ENCODE assay signal across 9 cellular contexts in the genomic region with DNA sequence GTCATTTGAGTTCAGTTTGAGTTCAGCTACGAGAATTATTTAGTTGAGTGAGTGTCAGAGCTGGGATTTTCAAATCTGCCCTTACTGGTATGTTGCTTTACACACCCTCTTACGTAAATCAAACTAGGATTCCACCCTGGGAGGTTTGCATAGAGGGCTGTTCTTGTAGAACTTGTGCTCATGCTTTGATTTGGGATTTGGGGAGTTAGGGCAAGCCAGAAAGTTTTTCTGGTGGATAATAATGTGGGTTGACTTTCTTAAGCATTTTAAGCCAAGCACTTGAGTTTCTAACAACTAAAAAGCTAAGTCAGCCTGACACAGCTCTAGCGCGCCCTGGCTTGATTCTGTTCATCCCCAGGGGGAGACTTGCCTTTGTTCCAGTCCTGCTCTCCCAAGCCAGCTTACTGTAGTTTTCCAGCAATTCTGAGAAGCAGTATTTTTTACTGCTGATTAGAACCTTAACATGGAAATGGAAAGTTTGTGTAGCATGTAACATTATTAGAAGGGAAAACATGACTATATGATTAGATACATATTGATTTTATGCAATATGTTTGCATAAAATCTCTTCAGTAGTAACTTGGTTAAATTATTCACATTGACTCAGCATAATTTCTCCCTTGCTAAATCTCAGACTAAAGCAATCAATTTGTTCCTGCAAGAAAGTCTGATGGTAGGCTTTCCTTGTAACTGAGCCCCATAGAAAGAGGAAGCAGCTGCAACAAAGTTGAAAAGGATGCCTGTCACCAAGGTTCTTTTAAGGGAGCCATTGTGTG. TPM values are rescaled to one million over a fixed set of nuclear protein-coding genes. Genes with fewer than 3 reads are reported as not detected.
A peak's percentile ranks its signal among the peaks of the same experiment; 100 is the strongest.
DNase-seq lines count a peak whose midpoint lies in the region; ATAC-seq and TF ChIP-seq lines count a peak whose summit lies in the region.
"Had no signal": no experiment of that assay in that cellular context is flagged by ENCODE, and none has a peak within 500 bp of the region (broad histone marks: within the 10 kb centered on the region; RNA-seq: fewer than 3 reads in every experiment).

No MANE protein-coding gene starts in this region.

- peaks cover 12% of the 10 kb centered on the region for H3K4me1 ChIP-seq in HUES48 (ENCODE audit: control insufficient read depth, insufficient read depth, low read length)
- peaks cover 0 to 18% (median 16%) of the 10 kb centered on the region in 4 donors for H3K4me1 ChIP-seq in sigmoid colon

- H3K27me3 ChIP-seq in HUES48 (ENCODE audit: control insufficient read depth, insufficient read depth, low read length) (no peaks in the 10 kb centered on the region), sigmoid colon (no peaks in the 10 kb centered on the region)

- H3K36me3 ChIP-seq in HUES48 (ENCODE audit: control insufficient read depth, insufficient read depth, low read length) (peaks cover 4% of the 10 kb centered on the region; the same call in 1 of the 2 replicates), sigmoid colon (no peaks in the 10 kb centered on the region)

- TF ChIP-seq EP300 in sigmoid colon (IDR thresholded peaks at IDR 0.05) = no peak

- CTCF ChIA-PET in WTC11 (lab: Charles Lee) = interaction anchor here (0.6 to 1.8 kb wide), 8 partner anchors 10 to 693 kb away, joined by 3 to 8 read pairs (median 4); a partner anchor contains a TSS

- peaks cover 12% of the 10 kb centered on the region for H3K36me3 Mint-ChIP-seq in WTC11

- 46 to 48% methylated on average over 4 of the region's 4 CpGs for WGBS in sigmoid colon, 2 donors

- H3K4me3 ChIP-seq in HUES48 (ENCODE audit: low read depth, low read length) = no peak overlapping the region
- peak overlapping the region in 1 of 4 donors; percentile 7 for H3K4me3 ChIP-seq in sigmoid colon

- POLR2A ChIA-PET in WTC11 (lab: Charles Lee) = interaction anchor here (0.5 to 0.9 kb wide), 3 partner anchors 195 to 686 kb away, joined by 3 to 8 read pairs (median 4); no protein-coding TSS in a partner anchor

- H3K9ac ChIP-seq in HUES48 (ENCODE audit: low read depth, low read length) = peak overlapping the region; percentile 9; the same call in 1 of the 2 replicates

- intact Hi-C loops in left ventricle myocardium superior (cut with micrococcal nuclease) = no loop called here
- intact Hi-C loops in sigmoid colon (cut with DNase I) = no loop called here

- DNase-seq in AG08395 (ENCODE audit: low spot score) (peak; percentile 46), WTC11 (ENCODE audit: low spot score) (no peak), left ventricle myocardium superior (peak; percentile 49), sigmoid colon (peak; percentile 67), NCI-H345 treated with DMSO at 0.1 percent for 48 hours (lab: John Stamatoyannopoulos, UW; ENCODE audit: unreplicated experiment) (no peak)

- TF ChIP-seq CTCF in WTC11 (IDR thresholded peaks at IDR 0.05) (no peak), sigmoid colon (IDR thresholded peaks at IDR 0.05) (no peak)

- peak overlapping the region; percentile 84 for H3K27ac Mint-ChIP-seq in WTC11

- H3K27ac ChIP-seq in HUES48 (ENCODE audit: low read depth, low read length) = peak overlapping the region; percentile 85
- H3K27ac ChIP-seq in sigmoid colon = peak overlapping the region; percentile 60 to 80 (median 68)

- no peaks in the 10 kb centered on the region for H3K27me3 Mint-ChIP-seq in WTC11 (ENCODE audit: low read depth)
- H3K27me3 Mint-ChIP-seq: central memory CD8-positive, alpha-beta T cell had no signal

- ATAC-seq in WTC11 (peak; percentile 65), left ventricle myocardium superior (peak; percentile 88), GM21447 (IDR thresholded peaks at IDR 0.05; ENCODE audit: unreplicated experiment) (no peak), HG03342 (IDR thresholded peaks at IDR 0.05; ENCODE audit: unreplicated experiment) (no peak)

- TF ChIP-seq POLR2A in sigmoid colon (IDR thresholded peaks at IDR 0.05) = no peak

- H3K4me1 Mint-ChIP-seq in WTC11 = peaks cover 10% of the 10 kb centered on the region
- H3K4me1 Mint-ChIP-seq: central memory CD8-positive, alpha-beta T cell had no signal

- no peak overlapping the region for H3K4me3 Mint-ChIP-seq in WTC11
- H3K4me3 Mint-ChIP-seq: central memory CD8-positive, alpha-beta T cell had no signal

- H3K9me3 ChIP-seq in HUES48 (ENCODE audit: control insufficient read depth, insufficient read depth, low read length) (no peaks in the 10 kb centered on the region), sigmoid colon (no peaks in the 10 kb centered on the region)

- no peaks in the 10 kb centered on the region for H3K9me3 Mint-ChIP-seq in WTC11
- H3K9me3 Mint-ChIP-seq: central memory CD8-positive, alpha-beta T cell had no signal

TF ChIP-seq in WTC11, 78 proteins besides CTCF, POLR2A, EP300 and RAD21 (continues in another document):
- TF ChIP-seq TP53 (CRISPR knock-in tag; IDR thresholded peaks at IDR 0.05) (no peak), EMX1 (CRISPR knock-in tag; IDR thresholded peaks at IDR 0.05) (no peak), SMAD4 (CRISPR knock-in tag; IDR thresholded peaks at IDR 0.05) (no peak), NFYB (CRISPR knock-in tag; conservative IDR thresholded peaks at IDR 0.05; ENCODE audit: low read depth) (no peak)
- TF ChIP-seq, protein P1, sequence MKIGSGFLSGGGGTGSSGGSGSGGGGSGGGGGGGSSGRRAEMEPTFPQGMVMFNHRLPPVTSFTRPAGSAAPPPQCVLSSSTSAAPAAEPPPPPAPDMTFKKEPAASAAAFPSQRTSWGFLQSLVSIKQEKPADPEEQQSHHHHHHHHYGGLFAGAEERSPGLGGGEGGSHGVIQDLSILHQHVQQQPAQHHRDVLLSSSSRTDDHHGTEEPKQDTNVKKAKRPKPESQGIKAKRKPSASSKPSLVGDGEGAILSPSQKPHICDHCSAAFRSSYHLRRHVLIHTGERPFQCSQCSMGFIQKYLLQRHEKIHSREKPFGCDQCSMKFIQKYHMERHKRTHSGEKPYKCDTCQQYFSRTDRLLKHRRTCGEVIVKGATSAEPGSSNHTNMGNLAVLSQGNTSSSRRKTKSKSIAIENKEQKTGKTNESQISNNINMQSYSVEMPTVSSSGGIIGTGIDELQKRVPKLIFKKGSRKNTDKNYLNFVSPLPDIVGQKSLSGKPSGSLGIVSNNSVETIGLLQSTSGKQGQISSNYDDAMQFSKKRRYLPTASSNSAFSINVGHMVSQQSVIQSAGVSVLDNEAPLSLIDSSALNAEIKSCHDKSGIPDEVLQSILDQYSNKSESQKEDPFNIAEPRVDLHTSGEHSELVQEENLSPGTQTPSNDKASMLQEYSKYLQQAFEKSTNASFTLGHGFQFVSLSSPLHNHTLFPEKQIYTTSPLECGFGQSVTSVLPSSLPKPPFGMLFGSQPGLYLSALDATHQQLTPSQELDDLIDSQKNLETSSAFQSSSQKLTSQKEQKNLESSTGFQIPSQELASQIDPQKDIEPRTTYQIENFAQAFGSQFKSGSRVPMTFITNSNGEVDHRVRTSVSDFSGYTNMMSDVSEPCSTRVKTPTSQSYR (CRISPR knock-in tag; IDR thresholded peaks at IDR 0.05) = no peak
- TF ChIP-seq, protein P2, sequence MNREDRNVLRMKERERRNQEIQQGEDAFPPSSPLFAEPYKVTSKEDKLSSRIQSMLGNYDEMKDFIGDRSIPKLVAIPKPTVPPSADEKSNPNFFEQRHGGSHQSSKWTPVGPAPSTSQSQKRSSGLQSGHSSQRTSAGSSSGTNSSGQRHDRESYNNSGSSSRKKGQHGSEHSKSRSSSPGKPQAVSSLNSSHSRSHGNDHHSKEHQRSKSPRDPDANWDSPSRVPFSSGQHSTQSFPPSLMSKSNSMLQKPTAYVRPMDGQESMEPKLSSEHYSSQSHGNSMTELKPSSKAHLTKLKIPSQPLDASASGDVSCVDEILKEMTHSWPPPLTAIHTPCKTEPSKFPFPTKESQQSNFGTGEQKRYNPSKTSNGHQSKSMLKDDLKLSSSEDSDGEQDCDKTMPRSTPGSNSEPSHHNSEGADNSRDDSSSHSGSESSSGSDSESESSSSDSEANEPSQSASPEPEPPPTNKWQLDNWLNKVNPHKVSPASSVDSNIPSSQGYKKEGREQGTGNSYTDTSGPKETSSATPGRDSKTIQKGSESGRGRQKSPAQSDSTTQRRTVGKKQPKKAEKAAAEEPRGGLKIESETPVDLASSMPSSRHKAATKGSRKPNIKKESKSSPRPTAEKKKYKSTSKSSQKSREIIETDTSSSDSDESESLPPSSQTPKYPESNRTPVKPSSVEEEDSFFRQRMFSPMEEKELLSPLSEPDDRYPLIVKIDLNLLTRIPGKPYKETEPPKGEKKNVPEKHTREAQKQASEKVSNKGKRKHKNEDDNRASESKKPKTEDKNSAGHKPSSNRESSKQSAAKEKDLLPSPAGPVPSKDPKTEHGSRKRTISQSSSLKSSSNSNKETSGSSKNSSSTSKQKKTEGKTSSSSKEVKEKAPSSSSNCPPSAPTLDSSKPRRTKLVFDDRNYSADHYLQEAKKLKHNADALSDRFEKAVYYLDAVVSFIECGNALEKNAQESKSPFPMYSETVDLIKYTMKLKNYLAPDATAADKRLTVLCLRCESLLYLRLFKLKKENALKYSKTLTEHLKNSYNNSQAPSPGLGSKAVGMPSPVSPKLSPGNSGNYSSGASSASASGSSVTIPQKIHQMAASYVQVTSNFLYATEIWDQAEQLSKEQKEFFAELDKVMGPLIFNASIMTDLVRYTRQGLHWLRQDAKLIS (CRISPR knock-in tag; IDR thresholded peaks at IDR 0.05; ENCODE audit: borderline replicate concordance) = no peak
- TF ChIP-seq, protein P3, sequence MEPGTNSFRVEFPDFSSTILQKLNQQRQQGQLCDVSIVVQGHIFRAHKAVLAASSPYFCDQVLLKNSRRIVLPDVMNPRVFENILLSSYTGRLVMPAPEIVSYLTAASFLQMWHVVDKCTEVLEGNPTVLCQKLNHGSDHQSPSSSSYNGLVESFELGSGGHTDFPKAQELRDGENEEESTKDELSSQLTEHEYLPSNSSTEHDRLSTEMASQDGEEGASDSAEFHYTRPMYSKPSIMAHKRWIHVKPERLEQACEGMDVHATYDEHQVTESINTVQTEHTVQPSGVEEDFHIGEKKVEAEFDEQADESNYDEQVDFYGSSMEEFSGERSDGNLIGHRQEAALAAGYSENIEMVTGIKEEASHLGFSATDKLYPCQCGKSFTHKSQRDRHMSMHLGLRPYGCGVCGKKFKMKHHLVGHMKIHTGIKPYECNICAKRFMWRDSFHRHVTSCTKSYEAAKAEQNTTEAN (CRISPR knock-in tag; IDR thresholded peaks at IDR 0.05) = no peak
- TF ChIP-seq, protein P4, sequence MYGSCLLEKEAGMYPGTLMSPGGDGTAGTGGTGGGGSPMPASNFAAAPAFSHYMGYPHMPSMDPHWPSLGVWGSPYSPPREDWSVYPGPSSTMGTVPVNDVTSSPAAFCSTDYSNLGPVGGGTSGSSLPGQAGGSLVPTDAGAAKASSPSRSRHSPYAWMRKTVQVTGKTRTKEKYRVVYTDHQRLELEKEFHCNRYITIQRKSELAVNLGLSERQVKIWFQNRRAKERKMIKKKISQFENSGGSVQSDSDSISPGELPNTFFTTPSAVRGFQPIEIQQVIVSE (CRISPR knock-in tag; IDR thresholded peaks at IDR 0.05; ENCODE audit: borderline replicate concordance) = no peak

RNA-seq across cellular contexts. Expression of a gene that starts 11.1 kb away (rescaled TPM):
- total RNA-seq in WTC11 (2021) = 270 to 278 TPM (median 272 TPM) in 3 replicates
- total RNA-seq in left ventricle myocardium superior = 37.9 TPM
- 10 to 100 TPM; 30.6 to 44.2 (median 36.9) TPM for total RNA-seq in sigmoid colon
- 100 to 1,000 TPM in 1 of 3 donors, 10 to 100 TPM in 2; 69.7 to 115 (median 71.0) TPM for polyA plus RNA-seq in sigmoid colon

RNA-seq across cellular contexts. Expression of a gene that starts 42.4 kb away (rescaled TPM):
- total RNA-seq in WTC11 (2021) = 13.7 to 17.0 TPM (median 13.8 TPM) in 3 replicates
- 5.5 TPM for total RNA-seq in left ventricle myocardium superior
- total RNA-seq in sigmoid colon = 10 to 100 TPM in 2 of 4 donors, 1 to 10 TPM in 2; 2.8 to 15.0 (median 10.7) TPM
- polyA plus RNA-seq in sigmoid colon = 10 to 100 TPM; 16.8 to 22.2 (median 20.1) TPM

Comparison
In these comparisons a context has a peak if more than half of its experiments do, and no peak if none do; other contexts are left out.
1. DNase-seq: peak in AG08395 (single experiment), left ventricle myocardium superior (single experiment) and sigmoid colon (single experiment); none in WTC11 (single experiment) and NCI-H345 treated with DMSO at 0.1 percent for 48 hours (single experiment).
2. ATAC-seq: peak in WTC11 (single experiment) and left ventricle myocardium superior (single experiment); none in GM21447 (single experiment) and HG03342 (single experiment).